8 cellular contexts compared by ENCODE assay signal in the genomic region with DNA sequence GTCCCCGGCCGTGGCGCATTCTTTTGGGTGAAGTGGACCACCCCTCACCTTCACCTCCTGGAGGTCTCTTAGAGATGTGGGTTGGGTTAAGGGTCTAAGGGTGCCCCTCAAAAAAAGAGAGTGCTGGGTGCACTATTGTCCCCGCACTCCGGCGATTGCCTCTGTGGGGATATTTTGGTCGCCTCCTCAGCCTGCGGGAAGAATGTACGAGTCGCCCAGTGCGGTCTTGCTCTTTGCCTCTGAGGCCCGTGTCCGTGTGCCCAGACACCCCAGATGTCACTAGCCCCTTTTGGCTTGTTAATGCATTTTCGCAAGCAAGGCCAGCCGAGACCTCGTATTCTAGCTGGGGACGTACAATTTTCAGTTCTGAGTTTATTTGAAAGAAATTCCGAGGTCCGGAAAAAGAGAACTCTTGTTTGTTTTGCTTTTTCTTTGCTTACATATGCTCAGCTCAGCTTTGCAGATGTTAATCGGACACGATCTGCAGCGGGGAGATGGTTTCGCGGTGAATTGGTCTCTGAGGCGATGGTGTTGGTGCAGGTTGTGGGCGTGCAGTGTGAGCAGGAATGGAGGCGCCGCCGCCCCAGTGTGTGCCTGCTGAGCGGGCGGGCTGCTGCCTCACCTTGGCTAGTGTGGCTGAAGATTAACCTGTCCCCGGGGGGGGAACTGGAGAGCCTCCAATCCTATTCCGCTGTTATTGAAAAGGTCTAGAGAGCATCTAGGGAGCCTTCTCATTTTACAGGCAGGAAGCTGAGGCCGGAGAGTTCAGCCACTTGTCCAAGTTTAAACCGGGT. TPM values are rescaled to one million over a fixed set of nuclear protein-coding genes. Genes with fewer than 3 reads are reported as not detected.
A peak's percentile ranks its signal among the peaks of the same experiment; 100 is the strongest.
DNase-seq lines count a peak whose midpoint lies in the region; ATAC-seq and TF ChIP-seq lines count a peak whose summit lies in the region.

No MANE protein-coding gene starts in this region.

- H3K4me1 ChIP-seq in CD4-positive, alpha-beta memory T cell (ENCODE audit: insufficient read depth, low read length), result peaks cover 42% of the 10 kb centered on the region

- H3K4me3 Mint-ChIP-seq in CD4-positive, alpha-beta memory T cell, result peak overlapping the region; percentile 91 to 100 (median 99)
- H3K4me3 Mint-ChIP-seq in mesothelial cell of epicardium, result peak overlapping the region; percentile 93

- H3K9me3 Mint-ChIP-seq in CD4-positive, alpha-beta memory T cell, result peaks cover 0 to 4% (median 0%) of the 10 kb centered on the region in 8 donors
- no peaks in the 10 kb centered on the region for H3K9me3 Mint-ChIP-seq in mesothelial cell of epicardium

- intact Hi-C loops in CD4-positive, alpha-beta memory T cell (cut with micrococcal nuclease), result loop anchor here (1.0 to 5.0 kb wide), 10 partner anchors 22 to 236 kb away; partner anchors contain the start of genes EIF4A2 and RPL39L

- peak; percentile 0 for ATAC-seq in GM21526 (IDR thresholded peaks at IDR 0.05; ENCODE audit: low FRiP score, unreplicated experiment)

- peak overlapping the region; percentile 85 to 92 for H3K4me3 ChIP-seq in CD4-positive, alpha-beta memory T cell (ENCODE audit: low read length in 2 of 2)
- peak overlapping the region; percentile 66 for H3K4me3 ChIP-seq in MG63

- peak; percentile 76 to 88 (median 79) for DNase-seq in CD4-positive, alpha-beta memory T cell
- DNase-seq in MG63 (peak; percentile 17), mesothelial cell of epicardium (ENCODE audit: low spot score in 2 of 2, unreplicated experiment in 2 of 2) (no peak), NCI-H2081 treated with DMSO at 0.1 percent for 48 hours (lab: John Stamatoyannopoulos, UW) (no peak)
- DNase-seq in activated CD4-positive, alpha-beta T cell treated with anti-CD3 and anti-CD28 coated beads, Interleukin-2, amount 50 U/mL, for 4 hours, result peak; percentile 57 to 65
- DNase-seq in effector CD4-positive, alpha-beta T cell, result peak; percentile 55
- peak; percentile 82 for DNase-seq in stimulated activated CD8-positive, alpha-beta memory T cell treated with anti-CD3 and anti-CD28 coated beads, Interleukin-4, amount 100 ng/mL, for 48 hours

- H3K36me3 ChIP-seq in CD4-positive, alpha-beta memory T cell (ENCODE audit: insufficient read depth, low read length), result peaks cover 14% of the 10 kb centered on the region
- no peaks in the 10 kb centered on the region for H3K36me3 ChIP-seq in MG63

- no peak for TF ChIP-seq CTCF in mesothelial cell of epicardium (IDR thresholded peaks at IDR 0.05; ENCODE audit: unreplicated experiment)

- no peaks in the 10 kb centered on the region for H3K27me3 Mint-ChIP-seq in CD4-positive, alpha-beta memory T cell
- peaks cover 16% of the 10 kb centered on the region for H3K27me3 Mint-ChIP-seq in mesothelial cell of epicardium (ENCODE audit: low read depth)

- peak overlapping the region; percentile 81 for H3K27ac ChIP-seq in CD4-positive, alpha-beta memory T cell (ENCODE audit: low read depth, low read length)

- H3K27me3 ChIP-seq in CD4-positive, alpha-beta memory T cell (ENCODE audit: insufficient read depth, low read length), result no peaks in the 10 kb centered on the region
- no peaks in the 10 kb centered on the region for H3K27me3 ChIP-seq in MG63

- peak overlapping the region; percentile 89 to 98 (median 96) for H3K27ac Mint-ChIP-seq in CD4-positive, alpha-beta memory T cell
- H3K27ac Mint-ChIP-seq in mesothelial cell of epicardium, result peak overlapping the region; percentile 85

- H3K9me3 ChIP-seq in CD4-positive, alpha-beta memory T cell (ENCODE audit: control insufficient read depth in 1 of 2, low read length in 2 of 2), result no peaks in the 10 kb centered on the region
- H3K9me3 ChIP-seq in MG63, result no peaks in the 10 kb centered on the region; the same call in none of the 2 replicates

- POLR2A ChIA-PET in CD4-positive, alpha-beta memory T cell (lab: Charles Lee; ENCODE audit: partially characterized antibody), result interaction anchor here (0.5 to 6.1 kb wide), 45 partner anchors 8 to 995 kb away, joined by 3 to 136 read pairs (median 5); partner anchors contain the start of genes EIF4A2 and RPL39L

- CTCF ChIA-PET in CD4-positive, alpha-beta memory T cell (lab: Charles Lee; ENCODE audit: partially characterized antibody), result interaction anchor here (0.6 to 12.6 kb wide), 37 partner anchors 10 to 316 kb away, joined by 3 to 184 read pairs (median 5); partner anchors contain the start of gene RPL39L

- peaks cover 31 to 48% of the 10 kb centered on the region in 2 donors for H3K36me3 Mint-ChIP-seq in CD4-positive, alpha-beta memory T cell
- peaks cover 13% of the 10 kb centered on the region for H3K36me3 Mint-ChIP-seq in mesothelial cell of epicardium

- peaks cover 26 to 66% (median 41%) of the 10 kb centered on the region in 4 donors for H3K4me1 Mint-ChIP-seq in CD4-positive, alpha-beta memory T cell
- peaks cover 21% of the 10 kb centered on the region for H3K4me1 Mint-ChIP-seq in mesothelial cell of epicardium

RNA-seq across cellular contexts. Expression of gene ST6GAL1, which starts 1.4 kb away (rescaled TPM):
- 100 to 1,000 TPM; 222 to 232 TPM for total RNA-seq in CD4-positive, alpha-beta memory T cell
- 100 to 1,000 TPM; 165 to 172 TPM for polyA plus RNA-seq in CD4-positive, alpha-beta memory T cell
- total RNA-seq in MG63 (2014; rRNA removed; shearing (Covaris generic); ENCODE audit: low replicate concordance), result 5.6 and 9.4 TPM in 2 replicates
- 38.7 to 50.3 TPM (median 45.8 TPM) in 3 replicates for total RNA-seq in mesothelial cell of epicardium

Comparison
In these comparisons a context has a peak if more than half of its experiments do, and no peak if none do; other contexts are left out.
1. DNase-seq: peak in CD4-positive, alpha-beta memory T cell (5 of 5), MG63 (single experiment), activated CD4-positive, alpha-beta T cell treated with anti-CD3 and anti-CD28 coated beads, Interleukin-2, amount 50 U/mL, for 4 hours (2 of 2), effector CD4-positive, alpha-beta T cell (single experiment) and stimulated activated CD8-positive, alpha-beta memory T cell treated with anti-CD3 and anti-CD28 coated beads, Interleukin-4, amount 100 ng/mL, for 48 hours (single experiment); none in mesothelial cell of epicardium (0 of 2) and NCI-H2081 treated with DMSO at 0.1 percent for 48 hours (single experiment).